In genomic region chr12:3752096-3752709, GRCh38 we compare ENCODE assay signal across 8 cellular contexts. TPM values are rescaled to one million over a fixed set of nuclear protein-coding genes. Genes with fewer than 3 reads are reported as not detected.
A peak's percentile ranks its signal among the peaks of the same experiment; 100 is the strongest.
DNase-seq lines count a peak whose midpoint lies in the region; ATAC-seq and TF ChIP-seq lines count a peak whose summit lies in the region.

No MANE protein-coding gene starts in this region.

- peak; percentile 88 for DNase-seq in GM13976 (ENCODE audit: low spot score)
- DNase-seq in NCI-H2171 treated with DMSO at 0.1 percent for 48 hours (lab: John Stamatoyannopoulos, UW) = peak; percentile 56
- peak; percentile 47 for DNase-seq in activated T-cell treated with anti-CD3 and anti-CD28 coated beads for 4 hours
- DNase-seq in glomerular endothelial cell (ENCODE audit: extremely low read depth, low read depth, low spot score) = peak; percentile 9
- no peak for DNase-seq in sciatic nerve (ENCODE audit: low spot score)
- no peak for DNase-seq in NCI-H1930 (lab: John Stamatoyannopoulos, UW)
- no peak for DNase-seq in NCI-H446 treated with DMSO at 0.1 percent for 48 hours (lab: John Stamatoyannopoulos, UW)

- in situ Hi-C loops in GM13976 (cut with MboI; ENCODE audit: low sequenced_read_pairs, unreplicated experiment) = no loop called here

- TF ChIP-seq CTCF in GM13976 (IDR thresholded peaks at IDR 0.05; ENCODE audit: borderline replicate concordance, control extremely low read depth, extremely low read depth, insufficient read depth, missing control alignments) = no peak

- intact Hi-C loops in sciatic nerve (cut with DNase I) = no loop called here

- ATAC-seq in HG02588 (IDR thresholded peaks at IDR 0.05; ENCODE audit: unreplicated experiment) (peak; percentile 63), sciatic nerve (peak; percentile 74)

RNA-seq across cellular contexts. Expression of gene CRACR2A, which starts 0.7 kb away (rescaled TPM):
- 6.7 and 7.9 TPM in 2 replicates for total RNA-seq in glomerular endothelial cell
- 5.8 TPM for total RNA-seq in sciatic nerve

Comparison
In these comparisons a context has a peak if more than half of its experiments do, and no peak if none do; other contexts are left out.
1. DNase-seq: peak in GM13976 (single experiment), NCI-H2171 treated with DMSO at 0.1 percent for 48 hours (single experiment), activated T-cell treated with anti-CD3 and anti-CD28 coated beads for 4 hours (single experiment) and glomerular endothelial cell (single experiment); none in sciatic nerve (single experiment), NCI-H1930 (0 of 2) and NCI-H446 treated with DMSO at 0.1 percent for 48 hours (single experiment).